ENCODE assay signal across 8 cellular contexts in genomic region chr7:134547738-134548054, GRCh38. TPM values are rescaled to one million over a fixed set of nuclear protein-coding genes. Genes with fewer than 3 reads are reported as not detected.
DNase-seq lines count a peak whose midpoint lies in the region; ATAC-seq, FAIRE-seq and TF ChIP-seq lines count a peak whose summit lies in the region.

No MANE protein-coding gene starts in this region.

- POLR2A ChIA-PET in activated CD4-positive, alpha-beta T cell treated with anti-CD3 and anti-CD28 coated beads, Interleukin-2, amount 10 ng/mL, durations not matched to agents 7 days and 5 days (lab: Charles Lee): no interaction called here

- peaks cover 25% of the 10 kb centered on the region for H3K4me1 Mint-ChIP-seq in Calu3 (ENCODE audit: low read depth, unreplicated experiment)
- peaks cover 6% of the 10 kb centered on the region for H3K4me1 Mint-ChIP-seq in activated CD4-positive, alpha-beta T cell treated with anti-CD3 and anti-CD28 coated beads, Interleukin-2, amount 10 ng/mL, durations not matched to agents 7 days and 5 days

- no peaks in the 10 kb centered on the region for H3K27me3 ChIP-seq in liver (ENCODE audit: control insufficient read depth in 4 of 4, insufficient read depth in 4 of 4, low read length in 3 of 4)

- ATAC-seq in GM21381 (IDR thresholded peaks at IDR 0.05; ENCODE audit: unreplicated experiment) (peak; percentile 69), HG03521 (IDR thresholded peaks at IDR 0.05; ENCODE audit: unreplicated experiment) (peak; percentile 66)

- WGBS in liver: 19% methylated on average over 10 of the region's 10 CpGs

- no peaks in the 10 kb centered on the region for H3K36me3 ChIP-seq in liver (ENCODE audit: control insufficient read depth in 4 of 4, insufficient read depth in 3 of 4, low read depth in 1 of 4, low read length in 3 of 4)

- intact Hi-C loops in Calu3 (cut with micrococcal nuclease; ENCODE audit: unreplicated experiment): loop anchor here (1.0 kb wide), 2 partner anchors 27 to 59 kb away; no protein-coding TSS in a partner anchor

- H3K27me3 Mint-ChIP-seq in Calu3 (ENCODE audit: unreplicated experiment): no peaks in the 10 kb centered on the region
- peaks cover 3% of the 10 kb centered on the region for H3K27me3 Mint-ChIP-seq in activated CD4-positive, alpha-beta T cell treated with anti-CD3 and anti-CD28 coated beads, Interleukin-2, amount 10 ng/mL, durations not matched to agents 7 days and 5 days

- peak overlapping the region; percentile 41 to 45 for H3K4me3 ChIP-seq in cardiac fibroblast (replicated peaks in 1 of 2; ENCODE audit: low read depth in 2 of 2, low read length in 2 of 2)
- peak overlapping the region; percentile 11 to 79 (median 32) for H3K4me3 ChIP-seq in liver (ENCODE audit: low read depth in 1 of 3, low read length in 3 of 3)

- no peaks in the 10 kb centered on the region for H3K36me3 Mint-ChIP-seq in Calu3 (ENCODE audit: insufficient read depth, unreplicated experiment)
- no peaks in the 10 kb centered on the region for H3K36me3 Mint-ChIP-seq in activated CD4-positive, alpha-beta T cell treated with anti-CD3 and anti-CD28 coated beads, Interleukin-2, amount 10 ng/mL, durations not matched to agents 7 days and 5 days (ENCODE audit: low read depth)

- H3K27ac Mint-ChIP-seq in Calu3 (ENCODE audit: unreplicated experiment): peak overlapping the region; percentile 54
- no peak overlapping the region for H3K27ac Mint-ChIP-seq in activated CD4-positive, alpha-beta T cell treated with anti-CD3 and anti-CD28 coated beads, Interleukin-2, amount 10 ng/mL, durations not matched to agents 7 days and 5 days

- peak overlapping the region; percentile 64 for H3K4me3 Mint-ChIP-seq in Calu3 (ENCODE audit: low read depth, unreplicated experiment)
- H3K4me3 Mint-ChIP-seq in activated CD4-positive, alpha-beta T cell treated with anti-CD3 and anti-CD28 coated beads, Interleukin-2, amount 10 ng/mL, durations not matched to agents 7 days and 5 days: no peak overlapping the region

- peak; percentile 68 for DNase-seq in Calu3
- peak; percentile 68 to 77 for DNase-seq in cardiac fibroblast (ENCODE audit: low read depth in 2 of 2)
- DNase-seq in urothelium cell line (ENCODE audit: low spot score): peak; percentile 65
- DNase-seq in NCI-H748 treated with DMSO at 0.1 percent for 48 hours (lab: John Stamatoyannopoulos, UW): no peak
- DNase-seq in activated CD4-positive, alpha-beta T cell treated with anti-CD3 and anti-CD28 coated beads, Interleukin-2, amount 10 ng/mL, durations not matched to agents 7 days and 5 days: no peak

- peak overlapping the region; percentile 47 to 53 for H3K9ac ChIP-seq in liver (ENCODE audit: low read depth in 1 of 2, low read length in 2 of 2)

- CTCF ChIA-PET in Calu3 (lab: Charles Lee): interaction anchor here (1.0 to 2.7 kb wide), 7 partner anchors 20 to 115 kb away, joined by 3 to 21 read pairs (median 9); partner anchors contain the start of gene AKR1B10
- CTCF ChIA-PET in activated CD4-positive, alpha-beta T cell treated with anti-CD3 and anti-CD28 coated beads, Interleukin-2, amount 10 ng/mL, durations not matched to agents 7 days and 5 days (lab: Charles Lee): interaction anchor here (0.9 to 2.3 kb wide), 4 partner anchors 18 to 117 kb away, joined by 3 to 10 read pairs (median 4); no protein-coding TSS in a partner anchor

- BruUV-seq in Calu3 (replicated peaks; lab: Mats Ljungman, UMichigan): no TSS peak

- no peak overlapping the region for H3K27ac ChIP-seq in liver (ENCODE audit: low read depth in 1 of 2, low read length in 2 of 2)

- no peaks in the 10 kb centered on the region for H3K9me3 Mint-ChIP-seq in Calu3 (ENCODE audit: low read depth, unreplicated experiment)
- H3K9me3 Mint-ChIP-seq in activated CD4-positive, alpha-beta T cell treated with anti-CD3 and anti-CD28 coated beads, Interleukin-2, amount 10 ng/mL, durations not matched to agents 7 days and 5 days: no peaks in the 10 kb centered on the region

- FAIRE-seq in urothelium cell line (lab: Jason Lieb, UNC): no peak

- peaks cover 0 to 3% (median 3%) of the 10 kb centered on the region in 4 donors for H3K4me1 ChIP-seq in liver (ENCODE audit: control insufficient read depth in 4 of 4, insufficient read depth in 4 of 4, low read length in 3 of 4)

- peak in 1 of 2 donors; percentile 33 for TF ChIP-seq RAD21 in liver (IDR thresholded peaks at IDR 0.05)

- no peaks in the 10 kb centered on the region for H3K9me3 ChIP-seq in liver (ENCODE audit: control insufficient read depth in 4 of 4, low read length in 3 of 4)

- no peak for TF ChIP-seq CTCF in Calu3 (IDR thresholded peaks at IDR 0.05; ENCODE audit: unreplicated experiment)
- TF ChIP-seq CTCF in cardiac fibroblast (IDR thresholded peaks at IDR 0.05; ENCODE audit: low read depth, low read length): no peak
- TF ChIP-seq CTCF in liver (IDR thresholded peaks at IDR 0.05; ENCODE audit: low read depth, low read length, missing input control): no peak

TF ChIP-seq in liver, 16 proteins besides CTCF, POLR2A, EP300 and RAD21:
- TF ChIP-seq EGR1 (IDR thresholded peaks at IDR 0.05; ENCODE audit: low read depth in 2 of 2) (no peak), ATF3 (IDR thresholded peaks at IDR 0.05) (no peak)

RNA-seq across cellular contexts. Expression of gene AKR1B15, which starts 1.2 kb away (rescaled TPM):
- 0.73 and 1.7 TPM in 2 replicates for total RNA-seq in Calu3 (2022)
- not detected for total RNA-seq in liver
- polyA plus RNA-seq in liver: under 1 TPM in 1 of 2 donors, not detected in 1; 0.12 TPM
- not detected for total RNA-seq in activated CD4-positive, alpha-beta T cell treated with anti-CD3 and anti-CD28 coated beads, Interleukin-2, amount 10 ng/mL, durations not matched to agents 7 days and 5 days

RNA-seq across cellular contexts. Expression of gene AKR1B10, which starts 20.3 kb away (rescaled TPM):
- total RNA-seq in Calu3 (2022) (26.4 and 62.5 TPM in 2 replicates), liver (under 1 TPM in 1 of 2 donors, not detected in 1; 0.08 TPM)
- 10 to 100 TPM in 1 of 2 donors, under 1 TPM in 1; 0.76 to 25.5 TPM for polyA plus RNA-seq in liver
- not detected for total RNA-seq in activated CD4-positive, alpha-beta T cell treated with anti-CD3 and anti-CD28 coated beads, Interleukin-2, amount 10 ng/mL, durations not matched to agents 7 days and 5 days

Comparison
In these comparisons a context has a peak if more than half of its experiments do, and no peak if none do; other contexts are left out.
1. DNase-seq: peak in Calu3 (single experiment), cardiac fibroblast (2 of 2) and urothelium cell line (single experiment); none in NCI-H748 treated with DMSO at 0.1 percent for 48 hours (single experiment) and activated CD4-positive, alpha-beta T cell treated with anti-CD3 and anti-CD28 coated beads, Interleukin-2, amount 10 ng/mL, durations not matched to agents 7 days and 5 days (single experiment).
2. RNA of gene AKR1B10, which starts 20.3 kb away (total RNA-seq): 26.4 to 62.5 TPM in Calu3; 0.08 TPM in liver and not detected in activated CD4-positive, alpha-beta T cell treated with anti-CD3 and anti-CD28 coated beads, Interleukin-2, amount 10 ng/mL, durations not matched to agents 7 days and 5 days; every median in the first group is over 10 times any median in the second.